1 cellular context compared by ENCODE assay signal in genomic region chr7:99473315-99473596, GRCh38.
TF ChIP-seq lines count a peak whose summit lies in the region.

No MANE protein-coding gene starts in this region.

TF ChIP-seq in H1, 55 proteins besides CTCF, POLR2A, EP300 and RAD21:
- TF ChIP-seq SRF (IDR thresholded peaks at IDR 0.05; ENCODE audit: low read depth, low read length) (peak; percentile 2; the same call in 1 of the 2 replicates), KDM4A (IDR thresholded peaks at IDR 0.05; ENCODE audit: low read depth, low read length, severe bottlenecking) (no peak), CHD1 (IDR thresholded peaks at IDR 0.05; ENCODE audit: low read depth, low read length) (no peak), SIN3A (conservative IDR thresholded peaks at IDR 0.05 in 1 of 2, IDR thresholded peaks at IDR 0.05 in 1 of 2; ENCODE audit: low read depth in 1 of 2, low read length in 2 of 2) (peak in 1 of 2 experiments; percentile 4; a peak in 1 of 4 replicates), ASH2L (IDR thresholded peaks at IDR 0.05; ENCODE audit: low read length) (no peak)
